ENCODE assay signal across 13 cellular contexts in genomic region chr13:43572601-43573360, GRCh38.
DNase-seq lines count a peak whose midpoint lies in the region; ATAC-seq and TF ChIP-seq lines count a peak whose summit lies in the region.
"Had no signal": no experiment of that assay in that cellular context is flagged by ENCODE, and none has a peak within 500 bp of the region (broad histone marks: within the 10 kb centered on the region; RNA-seq: fewer than 3 reads in every experiment).

No MANE protein-coding gene starts in this region.

- no peak overlapping the region for H2AFZ ChIP-seq in HCT116 (ENCODE audit: low read depth, low read length, poor library complexity, severe bottlenecking)

- intact Hi-C loops in HCT116 (cut with micrococcal nuclease): no loop called here
- intact Hi-C loops in vagina (cut with DNase I): no loop called here

- no peak overlapping the region for H3K23ac ChIP-seq in mesendoderm (ENCODE audit: low read length)

- DNase-seq in AG04449 (ENCODE audit: low read depth, low spot score) (peak; percentile 61), HCT116 (ENCODE audit: low read depth, low spot score) (no peak), astrocyte of the spinal cord (ENCODE audit: low read depth, low spot score) (peak; percentile 57), mesendoderm (peak; percentile 54), vagina (ENCODE audit: extremely low spot score in 2 of 2) (no peak)
- DNase-seq in effector CD8-positive, alpha-beta T cell (lab: John Stamatoyannopoulos, UW): no peak
- DNase-seq: activated naive CD8-positive, alpha-beta T cell treated with anti-CD3 and anti-CD28 coated beads, Interleukin-2, amount 10 ng/mL, durations not matched to agents 7 days and 5 days; BE2C; effector memory CD4-positive, alpha-beta T cell; naive thymus-derived CD4-positive, alpha-beta T cell; NCI-H1092 had no signal

- TF ChIP-seq CTCF in AG04449 (IDR thresholded peaks at IDR 0.05; ENCODE audit: insufficient read depth, low read length, missing control alignments): no peak
- no peak for TF ChIP-seq CTCF in HCT116 (IDR thresholded peaks at IDR 0.05 in 2 of 3, conservative IDR thresholded peaks at IDR 0.05 in 1 of 3; ENCODE audit: borderline replicate concordance in 1 of 3, insufficient read depth in 1 of 3, low read depth in 2 of 3, low read length in 2 of 3)
- no peak for TF ChIP-seq CTCF in astrocyte of the spinal cord (IDR thresholded peaks at IDR 0.05; ENCODE audit: low read depth, low read length)
- no peak for TF ChIP-seq CTCF in vagina (IDR thresholded peaks at IDR 0.05)

- H4K20me1 ChIP-seq in HCT116 (ENCODE audit: insufficient read depth): no peaks in the 10 kb centered on the region

- H3K9me2 ChIP-seq in HCT116 (ENCODE audit: insufficient read depth): no peaks in the 10 kb centered on the region

- H3K79me2 ChIP-seq in HCT116 (ENCODE audit: insufficient read depth, low read length) (no peaks in the 10 kb centered on the region), mesendoderm (ENCODE audit: control insufficient read depth, insufficient read depth, low read length) (no peaks in the 10 kb centered on the region)

- no peak overlapping the region for H2BK15ac ChIP-seq in mesendoderm (replicated peaks; ENCODE audit: low read depth)

- H3K27me3 ChIP-seq in HCT116 (ENCODE audit: insufficient read depth, low read length) (peaks cover 6% of the 10 kb centered on the region; the same call in 1 of the 2 replicates), mesendoderm (ENCODE audit: insufficient read depth, low read length, poor library complexity) (no peaks in the 10 kb centered on the region), vagina (no peaks in the 10 kb centered on the region)
- H3K27me3 ChIP-seq: BE2C had no signal

- RAD21 ChIA-PET in HCT116 (lab: Charles Lee; ENCODE audit: low non-redundant PET in 1 of 2, low total read pairs in 2 of 2, uncharacterized antibody in 2 of 2, unreplicated experiment in 2 of 2): no interaction called here

- CTCF ChIA-PET in AG04449 (lab: Yijun Ruan, JAX) (no interaction called here), HCT116 (lab: Charles Lee) (interaction anchor here (1.3 kb wide), 1 partner anchor 232 kb away, joined by 3 read pairs; no protein-coding TSS in a partner anchor)

- no peak overlapping the region for H3K4ac ChIP-seq in mesendoderm (ENCODE audit: low read depth, low read length)

- H3K27ac ChIP-seq in HCT116 (ENCODE audit: low read depth, low read length) (no peak overlapping the region), mesendoderm (ENCODE audit: low read depth, low read length) (no peak overlapping the region), vagina (no peak overlapping the region)

- H3K36me3 ChIP-seq in HCT116 (ENCODE audit: control insufficient read depth in 1 of 2, insufficient read depth in 2 of 2, low read length in 2 of 2) (no peaks in the 10 kb centered on the region), mesendoderm (ENCODE audit: control insufficient read depth, insufficient read depth, low read length) (no peaks in the 10 kb centered on the region), vagina (no peaks in the 10 kb centered on the region)
- H3K36me3 ChIP-seq: BE2C had no signal

- H3K4me2 ChIP-seq in HCT116 (ENCODE audit: low read length): peak overlapping the region; percentile 12
- no peak overlapping the region for H3K4me2 ChIP-seq in mesendoderm (ENCODE audit: low read length)

- no peak overlapping the region for H2AK5ac ChIP-seq in mesendoderm (ENCODE audit: low read length)

- H2BK5ac ChIP-seq in mesendoderm (ENCODE audit: low read length): no peak overlapping the region

- ATAC-seq in HCT116 (no peak), HG02759 (IDR thresholded peaks at IDR 0.05; ENCODE audit: unreplicated experiment) (no peak), GM19035 (IDR thresholded peaks at IDR 0.05; ENCODE audit: unreplicated experiment) (no peak)
- ATAC-seq: naive thymus-derived CD4-positive, alpha-beta T cell had no signal

- no CpG with 5 or more reads among the region's 3 CpGs for WGBS in mesendoderm (ENCODE audit: extremely low coverage, insufficient coverage, low lambda C conversion rate)

- H3K4me1 ChIP-seq in HCT116 (ENCODE audit: control insufficient read depth in 1 of 2, insufficient read depth in 2 of 2, low read length in 2 of 2): peaks cover 0 to 12% of the 10 kb centered on the region in 2 experiments; a peak in 2 of 4 replicates
- peaks cover 1% of the 10 kb centered on the region for H3K4me1 ChIP-seq in mesendoderm (ENCODE audit: control insufficient read depth, low read depth, low read length)
- H3K4me1 ChIP-seq in vagina: peaks cover 25% of the 10 kb centered on the region

- H3K4me3 ChIP-seq in AG04449 (ENCODE audit: low read depth, low read length) (no peak overlapping the region), HCT116 (replicated peaks in 1 of 2; ENCODE audit: low read depth in 1 of 2, low read length in 2 of 2) (no peak overlapping the region), astrocyte of the spinal cord (ENCODE audit: low read depth, low read length) (no peak overlapping the region), mesendoderm (ENCODE audit: low read length) (no peak overlapping the region), vagina (no peak overlapping the region)

- H3K9me3 ChIP-seq in HCT116 (ENCODE audit: control insufficient read depth in 1 of 2, insufficient read depth in 1 of 2, low read depth in 1 of 2, low read length in 2 of 2): no peaks in the 10 kb centered on the region
- no peaks in the 10 kb centered on the region for H3K9me3 ChIP-seq in vagina
- H3K9me3 ChIP-seq: BE2C had no signal

- H3K9ac ChIP-seq in HCT116 (ENCODE audit: low read length) (no peak overlapping the region), mesendoderm (ENCODE audit: low read length) (no peak overlapping the region)

- no peak for TF ChIP-seq POLR2A in HCT116 (IDR thresholded peaks at IDR 0.05; ENCODE audit: borderline replicate concordance, extremely low read depth, insufficient read depth, insufficient read length)
- no peak for TF ChIP-seq POLR2A in vagina (IDR thresholded peaks at IDR 0.05)

- no peak overlapping the region for H3K18ac ChIP-seq in mesendoderm (ENCODE audit: low read length)

- H4K5ac ChIP-seq in mesendoderm (ENCODE audit: low read length): no peak overlapping the region

- POLR2A ChIA-PET in AG04449 (lab: Yijun Ruan, JAX) (interaction anchor here (1.2 kb wide), 1 partner anchor 213 kb away, joined by 5 read pairs; the partner anchor contains the start of gene ENOX1), HCT116 (lab: Charles Lee) (no interaction called here)

- H2BK120ac ChIP-seq in mesendoderm (ENCODE audit: low read depth, low read length): no peak overlapping the region

- no peaks in the 10 kb centered on the region for H3K79me1 ChIP-seq in mesendoderm (ENCODE audit: low read length)

- H4K8ac ChIP-seq in mesendoderm (ENCODE audit: low read depth, low read length): no peak overlapping the region

- no TSS peak for BruUV-seq in HCT116 (replicated peaks; lab: Mats Ljungman, UMichigan)

- H3K56ac ChIP-seq in mesendoderm (ENCODE audit: low read length): no peak overlapping the region

- TF ChIP-seq RAD21 in HCT116 (IDR thresholded peaks at IDR 0.05; ENCODE audit: low read depth): no peak

- in situ Hi-C loops in astrocyte of the spinal cord (cut with HindIII; ENCODE audit: low sequenced_read_pairs): no loop called here

TF ChIP-seq in HCT116, 20 proteins besides CTCF, POLR2A, EP300 and RAD21:
- TF ChIP-seq REST (IDR thresholded peaks at IDR 0.05; ENCODE audit: low read depth) (no peak), CEBPB (IDR thresholded peaks at IDR 0.05; ENCODE audit: low read depth) (no peak), SIN3A (IDR thresholded peaks at IDR 0.05; ENCODE audit: low read depth) (no peak), SP1 (IDR thresholded peaks at IDR 0.05; ENCODE audit: low read depth) (no peak), ATF3 (IDR thresholded peaks at IDR 0.05) (no peak), ZFX (IDR thresholded peaks at IDR 0.05) (no peak), JUND (IDR thresholded peaks at IDR 0.05) (no peak), FOSL1 (IDR thresholded peaks at IDR 0.05; ENCODE audit: low read depth) (no peak), MAX (IDR thresholded peaks at IDR 0.05) (no peak), EGR1 (IDR thresholded peaks at IDR 0.05; ENCODE audit: low read depth) (no peak), SRF (IDR thresholded peaks at IDR 0.05; ENCODE audit: low read depth) (no peak), TCF7L2 (IDR thresholded peaks at IDR 0.05; ENCODE audit: borderline replicate concordance, extremely low read depth, insufficient read depth, insufficient read length) (no peak)

Comparison
In these comparisons a context has a peak if more than half of its experiments do, and no peak if none do; other contexts are left out.
1. DNase-seq: peak in AG04449 (single experiment), astrocyte of the spinal cord (single experiment) and mesendoderm (single experiment); none in HCT116 (single experiment), vagina (0 of 2) and effector CD8-positive, alpha-beta T cell (single experiment).